ENCODE assay signal across 2 cellular contexts in genomic region chr17:78619334-78619733, GRCh38.
A peak's percentile ranks its signal among the peaks of the same experiment; 100 is the strongest.
TF ChIP-seq lines count a peak whose summit lies in the region.

No MANE protein-coding gene starts in this region.

TF ChIP-seq in Ishikawa, 13 proteins besides CTCF, POLR2A, EP300 and RAD21:
- TF ChIP-seq, protein P1, sequence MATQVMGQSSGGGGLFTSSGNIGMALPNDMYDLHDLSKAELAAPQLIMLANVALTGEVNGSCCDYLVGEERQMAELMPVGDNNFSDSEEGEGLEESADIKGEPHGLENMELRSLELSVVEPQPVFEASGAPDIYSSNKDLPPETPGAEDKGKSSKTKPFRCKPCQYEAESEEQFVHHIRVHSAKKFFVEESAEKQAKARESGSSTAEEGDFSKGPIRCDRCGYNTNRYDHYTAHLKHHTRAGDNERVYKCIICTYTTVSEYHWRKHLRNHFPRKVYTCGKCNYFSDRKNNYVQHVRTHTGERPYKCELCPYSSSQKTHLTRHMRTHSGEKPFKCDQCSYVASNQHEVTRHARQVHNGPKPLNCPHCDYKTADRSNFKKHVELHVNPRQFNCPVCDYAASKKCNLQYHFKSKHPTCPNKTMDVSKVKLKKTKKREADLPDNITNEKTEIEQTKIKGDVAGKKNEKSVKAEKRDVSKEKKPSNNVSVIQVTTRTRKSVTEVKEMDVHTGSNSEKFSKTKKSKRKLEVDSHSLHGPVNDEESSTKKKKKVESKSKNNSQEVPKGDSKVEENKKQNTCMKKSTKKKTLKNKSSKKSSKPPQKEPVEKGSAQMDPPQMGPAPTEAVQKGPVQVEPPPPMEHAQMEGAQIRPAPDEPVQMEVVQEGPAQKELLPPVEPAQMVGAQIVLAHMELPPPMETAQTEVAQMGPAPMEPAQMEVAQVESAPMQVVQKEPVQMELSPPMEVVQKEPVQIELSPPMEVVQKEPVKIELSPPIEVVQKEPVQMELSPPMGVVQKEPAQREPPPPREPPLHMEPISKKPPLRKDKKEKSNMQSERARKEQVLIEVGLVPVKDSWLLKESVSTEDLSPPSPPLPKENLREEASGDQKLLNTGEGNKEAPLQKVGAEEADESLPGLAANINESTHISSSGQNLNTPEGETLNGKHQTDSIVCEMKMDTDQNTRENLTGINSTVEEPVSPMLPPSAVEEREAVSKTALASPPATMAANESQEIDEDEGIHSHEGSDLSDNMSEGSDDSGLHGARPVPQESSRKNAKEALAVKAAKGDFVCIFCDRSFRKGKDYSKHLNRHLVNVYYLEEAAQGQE (IDR thresholded peaks at IDR 0.05; ENCODE audit: low read depth): no peak
- TF ChIP-seq USF1 (IDR thresholded peaks at IDR 0.05): peak; percentile 53

TF ChIP-seq in GM12878, 131 proteins besides CTCF, POLR2A, EP300 and RAD21 (continued from another document):
- TF ChIP-seq USF1 (IDR thresholded peaks at IDR 0.05; ENCODE audit: borderline replicate concordance, extremely low read length, insufficient read depth, low read depth, low read length) (peak; percentile 5), CUX1 (IDR thresholded peaks at IDR 0.05; ENCODE audit: insufficient replicate concordance, low read depth, low read length) (no peak)
